20 cellular contexts compared by ENCODE assay signal in genomic region chr4:7434141-7434765, GRCh38. TPM values are rescaled to one million over a fixed set of nuclear protein-coding genes. Genes with fewer than 3 reads are reported as not detected.
A peak's percentile ranks its signal among the peaks of the same experiment; 100 is the strongest.
DNase-seq lines count a peak whose midpoint lies in the region; ATAC-seq and TF ChIP-seq lines count a peak whose summit lies in the region.
"Had no signal": no experiment of that assay in that cellular context is flagged by ENCODE, and none has a peak within 500 bp of the region (broad histone marks: within the 10 kb centered on the region; RNA-seq: fewer than 3 reads in every experiment).

No MANE protein-coding gene starts in this region.

- no peak overlapping the region for H2AFZ ChIP-seq in HCT116 (ENCODE audit: low read depth, low read length, poor library complexity, severe bottlenecking)
- H2AFZ ChIP-seq in hepatocyte, result no peak overlapping the region

- POLR2A ChIA-PET in HCT116 (lab: Charles Lee), result no interaction called here

- H3K27ac ChIP-seq in right atrium auricular region (no peak overlapping the region), HCT116 (ENCODE audit: low read depth, low read length) (no peak overlapping the region; the same call in 1 of the 2 replicates), hepatocyte (peak overlapping the region; percentile 98), testis (peak overlapping the region; percentile 67 to 75)
- H3K27ac ChIP-seq: C4-2B had no signal

- TF ChIP-seq RAD21 in HCT116 (IDR thresholded peaks at IDR 0.05; ENCODE audit: low read depth), result no peak

- TF ChIP-seq CTCF in right atrium auricular region (IDR thresholded peaks at IDR 0.05) (no peak), HCT116 (IDR thresholded peaks at IDR 0.05 in 2 of 3, conservative IDR thresholded peaks at IDR 0.05 in 1 of 3; ENCODE audit: borderline replicate concordance in 1 of 3, insufficient read depth in 1 of 3, low read depth in 2 of 3, low read length in 2 of 3) (no peak), hepatocyte (IDR thresholded peaks at IDR 0.05; ENCODE audit: poor library complexity) (no peak), testis (IDR thresholded peaks at IDR 0.05) (no peak), omental fat pad (IDR thresholded peaks at IDR 0.05) (no peak)

- no peaks in the 10 kb centered on the region for H3K79me2 ChIP-seq in HCT116 (ENCODE audit: insufficient read depth, low read length)
- no peaks in the 10 kb centered on the region for H3K79me2 ChIP-seq in hepatocyte

- no TSS peak for BruUV-seq in HCT116 (replicated peaks; lab: Mats Ljungman, UMichigan)

- H3K9me2 ChIP-seq in HCT116 (ENCODE audit: insufficient read depth), result no peaks in the 10 kb centered on the region
- no peaks in the 10 kb centered on the region for H3K9me2 ChIP-seq in hepatocyte (replicated peaks; ENCODE audit: insufficient read depth)

- intact Hi-C loops in Right ventricle myocardium inferior (cut with DNase I), result no loop called here
- intact Hi-C loops in HCT116 (cut with micrococcal nuclease), result no loop called here
- intact Hi-C loops in testis (cut with DNase I; ENCODE audit: low total_unique reads), result no loop called here

- peaks cover 0 to 12% of the 10 kb centered on the region in 2 donors for H3K4me1 ChIP-seq in right atrium auricular region
- H3K4me1 ChIP-seq in HCT116 (ENCODE audit: control insufficient read depth in 1 of 2, insufficient read depth in 2 of 2, low read length in 2 of 2), result peaks cover 34 to 45% of the 10 kb centered on the region in 2 experiments
- H3K4me1 ChIP-seq in hepatocyte (ENCODE audit: insufficient read depth), result peaks cover 35% of the 10 kb centered on the region
- peaks cover 26% of the 10 kb centered on the region for H3K4me1 ChIP-seq in testis
- H3K4me1 ChIP-seq: HAP-1 had no signal

- no peak for TF ChIP-seq POLR2A in HCT116 (IDR thresholded peaks at IDR 0.05; ENCODE audit: borderline replicate concordance, extremely low read depth, insufficient read depth, insufficient read length)
- no peak for TF ChIP-seq POLR2A in testis (IDR thresholded peaks at IDR 0.05)

- no peaks in the 10 kb centered on the region for H3K36me3 ChIP-seq in right atrium auricular region
- H3K36me3 ChIP-seq in HCT116 (ENCODE audit: control insufficient read depth in 1 of 2, insufficient read depth in 2 of 2, low read length in 2 of 2), result no peaks in the 10 kb centered on the region
- H3K36me3 ChIP-seq in hepatocyte (replicated peaks; ENCODE audit: insufficient read depth, low read depth), result no peaks in the 10 kb centered on the region
- no peaks in the 10 kb centered on the region for H3K36me3 ChIP-seq in testis (ENCODE audit: low read depth, missing control alignments)
- H3K36me3 ChIP-seq: HAP-1, MG63 had no signal

- H3K4me2 ChIP-seq in HCT116 (ENCODE audit: low read length) (peak overlapping the region; percentile 67), hepatocyte (peak overlapping the region; percentile 28)

- WGBS in hepatocyte (ENCODE audit: low lambda C conversion rate, missing lambda C conversion rate), result 88% methylated on average over 26 of the region's 26 CpGs
- 60 to 67% methylated on average over 1 to 26 of the region's 26 CpGs for WGBS in testis, 2 donors

- no peak overlapping the region for H3K4me3 ChIP-seq in right atrium auricular region
- H3K4me3 ChIP-seq in HCT116 (replicated peaks in 1 of 2; ENCODE audit: low read depth in 1 of 2, low read length in 2 of 2), result no peak overlapping the region
- H3K4me3 ChIP-seq in hepatocyte, result no peak overlapping the region
- H3K4me3 ChIP-seq in testis, result no peak overlapping the region
- H3K4me3 ChIP-seq: HAP-1, MG63 had no signal

- no peak for ATAC-seq in Right ventricle myocardium inferior
- ATAC-seq in HCT116, result no peak
- ATAC-seq in omental fat pad (ENCODE audit: low FRiP score), result no peak

- CTCF ChIA-PET in HCT116 (lab: Charles Lee), result no interaction called here

- H3K27me3 ChIP-seq in right atrium auricular region (no peaks in the 10 kb centered on the region), HCT116 (ENCODE audit: insufficient read depth, low read length) (no peaks in the 10 kb centered on the region), hepatocyte (no peaks in the 10 kb centered on the region), testis (no peaks in the 10 kb centered on the region)
- H3K27me3 ChIP-seq: MG63 had no signal

- H3K9ac ChIP-seq in HCT116 (ENCODE audit: low read length), result no peak overlapping the region

- RAD21 ChIA-PET in HCT116 (lab: Charles Lee; ENCODE audit: low non-redundant PET in 1 of 2, low total read pairs in 2 of 2, uncharacterized antibody in 2 of 2, unreplicated experiment in 2 of 2), result no interaction called here

- DNase-seq in Right ventricle myocardium inferior (ENCODE audit: missing footprints) (peak; percentile 67), right atrium auricular region (ENCODE audit: low spot score) (no peak), HCT116 (ENCODE audit: low read depth, low spot score) (no peak), hepatocyte (ENCODE audit: low spot score) (no peak), testis (no peak), NCI-H1694 treated with DMSO at 0.1 percent for 48 hours (lab: John Stamatoyannopoulos, UW) (no peak), omental fat pad (ENCODE audit: low spot score) (no peak)
- DNase-seq: GF-D8, Kasumi-1, NCI-H1048, NCI-H1436 treated with DMSO at 0.1 percent for 48 hours, NCI-H2081, NCI-H748 treated with DMSO at 0.1 percent for 48 hours had no signal

- H4K20me1 ChIP-seq in HCT116 (ENCODE audit: insufficient read depth) (no peaks in the 10 kb centered on the region), hepatocyte (ENCODE audit: insufficient read depth, poor library complexity, severe bottlenecking) (no peaks in the 10 kb centered on the region)

- no peaks in the 10 kb centered on the region for H3K9me3 ChIP-seq in right atrium auricular region
- no peaks in the 10 kb centered on the region for H3K9me3 ChIP-seq in HCT116 (ENCODE audit: control insufficient read depth in 1 of 2, insufficient read depth in 1 of 2, low read depth in 1 of 2, low read length in 2 of 2)
- no peaks in the 10 kb centered on the region for H3K9me3 ChIP-seq in hepatocyte (ENCODE audit: low read depth)
- H3K9me3 ChIP-seq in testis, result no peaks in the 10 kb centered on the region
- H3K9me3 ChIP-seq: HAP-1, MG63 had no signal

TF ChIP-seq in HCT116, 20 proteins besides CTCF, POLR2A, EP300 and RAD21:
- no peak for TF ChIP-seq ZFX (IDR thresholded peaks at IDR 0.05)
- TF ChIP-seq EZH2 (IDR thresholded peaks at IDR 0.05), result no peak
- no peak for TF ChIP-seq ZBTB33 (IDR thresholded peaks at IDR 0.05; ENCODE audit: extremely low read depth, insufficient replicate concordance, low read length)
- no peak for TF ChIP-seq EZH2phosphoT487 (IDR thresholded peaks at IDR 0.05; ENCODE audit: borderline replicate concordance)
- no peak for TF ChIP-seq CBX3 (IDR thresholded peaks at IDR 0.05; ENCODE audit: low read depth)
- TF ChIP-seq SRF (IDR thresholded peaks at IDR 0.05; ENCODE audit: low read depth), result no peak
- TF ChIP-seq SIN3A (IDR thresholded peaks at IDR 0.05; ENCODE audit: low read depth), result no peak
- TF ChIP-seq FOSL1 (IDR thresholded peaks at IDR 0.05; ENCODE audit: low read depth), result no peak
- TF ChIP-seq, protein P1, sequence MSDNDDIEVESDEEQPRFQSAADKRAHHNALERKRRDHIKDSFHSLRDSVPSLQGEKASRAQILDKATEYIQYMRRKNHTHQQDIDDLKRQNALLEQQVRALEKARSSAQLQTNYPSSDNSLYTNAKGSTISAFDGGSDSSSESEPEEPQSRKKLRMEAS (IDR thresholded peaks at IDR 0.05), result no peak
- TF ChIP-seq EGR1 (IDR thresholded peaks at IDR 0.05; ENCODE audit: low read depth), result no peak
- no peak for TF ChIP-seq JUND (IDR thresholded peaks at IDR 0.05)
- no peak for TF ChIP-seq ZNF274 (IDR thresholded peaks at IDR 0.05; ENCODE audit: low read depth, low read length)
- no peak for TF ChIP-seq CEBPB (IDR thresholded peaks at IDR 0.05; ENCODE audit: low read depth)
- TF ChIP-seq ATF3 (IDR thresholded peaks at IDR 0.05), result no peak
- no peak for TF ChIP-seq TCF7L2 (IDR thresholded peaks at IDR 0.05; ENCODE audit: borderline replicate concordance, extremely low read depth, insufficient read depth, insufficient read length)
- no peak for TF ChIP-seq SP1 (IDR thresholded peaks at IDR 0.05; ENCODE audit: low read depth)

RNA-seq across cellular contexts. Expression of gene PSAPL1, which starts 0.5 kb away (rescaled TPM):
- total RNA-seq in Right ventricle myocardium inferior (not detected), right atrium auricular region (under 1 TPM in 1 of 2 donors, not detected in 1; 0.12 TPM), HCT116 (2021; ENCODE audit: unreplicated experiment) (0.05 TPM), hepatocyte (4.3 and 5.8 TPM in 2 replicates), testis (10 to 100 TPM; 17.5 to 19.0 TPM), omental fat pad (1 to 10 TPM in 1 of 4 donors, under 1 TPM in 2, not detected in 1; 0.25 to 2.1 (median 0.48) TPM)
- polyA plus RNA-seq in HCT116 (2012), result 0.08 TPM in 1 of 2 replicates, not detected in the other
- polyA plus RNA-seq in hepatocyte (4.4 and 5.2 TPM in 2 replicates), testis (ENCODE audit: insufficient read depth, low read depth, low replicate concordance) (11.0 TPM)
- total RNA-seq: A673, Daoy, OCI-LY7, RPMI7951 had no signal

Comparison
In these comparisons a context has a peak if more than half of its experiments do, and no peak if none do; other contexts are left out.
1. H3K27ac ChIP-seq: peak in hepatocyte (single experiment) and testis (2 of 2); none in right atrium auricular region (0 of 2) and HCT116 (single experiment).